In the genomic region with DNA sequence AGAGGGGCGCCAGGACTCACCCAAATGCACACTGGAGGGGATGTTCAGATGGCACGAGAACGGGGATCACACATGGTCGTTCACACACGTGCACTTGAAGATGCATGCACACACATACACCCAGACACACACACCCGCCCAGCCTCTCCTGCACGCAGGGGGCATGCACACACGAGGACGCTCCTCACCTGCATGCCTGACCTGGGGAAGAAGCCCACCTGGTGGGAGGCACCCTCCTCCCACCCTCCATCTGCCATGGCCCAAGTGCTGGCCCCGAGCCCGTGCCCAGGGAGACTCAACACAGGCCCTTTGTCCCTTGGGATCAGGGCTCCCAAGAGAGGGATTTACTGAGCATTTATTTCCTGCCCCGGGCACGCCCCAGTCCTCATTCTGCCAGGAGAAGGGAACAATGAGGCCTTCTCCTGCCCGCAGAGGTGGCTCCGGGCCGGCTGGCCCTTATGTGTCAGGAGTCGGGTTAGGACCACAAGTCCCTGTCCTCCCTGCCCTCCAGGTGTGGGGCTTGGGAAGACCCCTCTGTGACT, we compare ENCODE assay signal across 1 cellular context.
TF ChIP-seq lines count a peak whose summit lies in the region.

No MANE protein-coding gene starts in this region.

TF ChIP-seq in HepG2, 621 proteins besides CTCF, POLR2A, EP300 and RAD21:
- TF ChIP-seq, protein P1, sequence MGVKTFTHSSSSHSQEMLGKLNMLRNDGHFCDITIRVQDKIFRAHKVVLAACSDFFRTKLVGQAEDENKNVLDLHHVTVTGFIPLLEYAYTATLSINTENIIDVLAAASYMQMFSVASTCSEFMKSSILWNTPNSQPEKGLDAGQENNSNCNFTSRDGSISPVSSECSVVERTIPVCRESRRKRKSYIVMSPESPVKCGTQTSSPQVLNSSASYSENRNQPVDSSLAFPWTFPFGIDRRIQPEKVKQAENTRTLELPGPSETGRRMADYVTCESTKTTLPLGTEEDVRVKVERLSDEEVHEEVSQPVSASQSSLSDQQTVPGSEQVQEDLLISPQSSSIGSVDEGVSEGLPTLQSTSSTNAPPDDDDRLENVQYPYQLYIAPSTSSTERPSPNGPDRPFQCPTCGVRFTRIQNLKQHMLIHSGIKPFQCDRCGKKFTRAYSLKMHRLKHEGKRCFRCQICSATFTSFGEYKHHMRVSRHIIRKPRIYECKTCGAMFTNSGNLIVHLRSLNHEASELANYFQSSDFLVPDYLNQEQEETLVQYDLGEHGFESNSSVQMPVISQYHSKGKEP (CRISPR knock-in tag; IDR thresholded peaks at IDR 0.05), result no peak
- no peak for TF ChIP-seq SP140L (CRISPR knock-in tag; IDR thresholded peaks at IDR 0.05; ENCODE audit: borderline replicate concordance)
- TF ChIP-seq ZNF296 (CRISPR knock-in tag; conservative IDR thresholded peaks at IDR 0.05), result no peak
- TF ChIP-seq, protein P2, sequence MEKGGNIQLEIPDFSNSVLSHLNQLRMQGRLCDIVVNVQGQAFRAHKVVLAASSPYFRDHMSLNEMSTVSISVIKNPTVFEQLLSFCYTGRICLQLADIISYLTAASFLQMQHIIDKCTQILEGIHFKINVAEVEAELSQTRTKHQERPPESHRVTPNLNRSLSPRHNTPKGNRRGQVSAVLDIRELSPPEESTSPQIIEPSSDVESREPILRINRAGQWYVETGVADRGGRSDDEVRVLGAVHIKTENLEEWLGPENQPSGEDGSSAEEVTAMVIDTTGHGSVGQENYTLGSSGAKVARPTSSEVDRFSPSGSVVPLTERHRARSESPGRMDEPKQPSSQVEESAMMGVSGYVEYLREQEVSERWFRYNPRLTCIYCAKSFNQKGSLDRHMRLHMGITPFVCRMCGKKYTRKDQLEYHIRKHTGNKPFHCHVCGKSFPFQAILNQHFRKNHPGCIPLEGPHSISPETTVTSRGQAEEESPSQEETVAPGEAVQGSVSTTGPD (CRISPR knock-in tag; IDR thresholded peaks at IDR 0.05), result no peak
- no peak for TF ChIP-seq RARA (CRISPR knock-in tag; IDR thresholded peaks at IDR 0.05)
- TF ChIP-seq ZNF33B (CRISPR knock-in tag; IDR thresholded peaks at IDR 0.05), result no peak
- no peak for TF ChIP-seq SSRP1 (CRISPR knock-in tag; IDR thresholded peaks at IDR 0.05)
- no peak for TF ChIP-seq FOSL2 (CRISPR knock-in tag; IDR thresholded peaks at IDR 0.05)
- 0 out of 2 replicates have a peak, but pooled peaks have one; percentile 39 for TF ChIP-seq ZNF30 (CRISPR knock-in tag; IDR thresholded peaks at IDR 0.05)
- TF ChIP-seq, protein P3, sequence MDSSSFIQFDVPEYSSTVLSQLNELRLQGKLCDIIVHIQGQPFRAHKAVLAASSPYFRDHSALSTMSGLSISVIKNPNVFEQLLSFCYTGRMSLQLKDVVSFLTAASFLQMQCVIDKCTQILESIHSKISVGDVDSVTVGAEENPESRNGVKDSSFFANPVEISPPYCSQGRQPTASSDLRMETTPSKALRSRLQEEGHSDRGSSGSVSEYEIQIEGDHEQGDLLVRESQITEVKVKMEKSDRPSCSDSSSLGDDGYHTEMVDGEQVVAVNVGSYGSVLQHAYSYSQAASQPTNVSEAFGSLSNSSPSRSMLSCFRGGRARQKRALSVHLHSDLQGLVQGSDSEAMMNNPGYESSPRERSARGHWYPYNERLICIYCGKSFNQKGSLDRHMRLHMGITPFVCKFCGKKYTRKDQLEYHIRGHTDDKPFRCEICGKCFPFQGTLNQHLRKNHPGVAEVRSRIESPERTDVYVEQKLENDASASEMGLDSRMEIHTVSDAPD (CRISPR knock-in tag; IDR thresholded peaks at IDR 0.05), result no peak
- no peak for TF ChIP-seq PTBP1 (IDR thresholded peaks at IDR 0.05; ENCODE audit: low read depth, low read length, poor library complexity, severe bottlenecking)
- TF ChIP-seq, protein P4, sequence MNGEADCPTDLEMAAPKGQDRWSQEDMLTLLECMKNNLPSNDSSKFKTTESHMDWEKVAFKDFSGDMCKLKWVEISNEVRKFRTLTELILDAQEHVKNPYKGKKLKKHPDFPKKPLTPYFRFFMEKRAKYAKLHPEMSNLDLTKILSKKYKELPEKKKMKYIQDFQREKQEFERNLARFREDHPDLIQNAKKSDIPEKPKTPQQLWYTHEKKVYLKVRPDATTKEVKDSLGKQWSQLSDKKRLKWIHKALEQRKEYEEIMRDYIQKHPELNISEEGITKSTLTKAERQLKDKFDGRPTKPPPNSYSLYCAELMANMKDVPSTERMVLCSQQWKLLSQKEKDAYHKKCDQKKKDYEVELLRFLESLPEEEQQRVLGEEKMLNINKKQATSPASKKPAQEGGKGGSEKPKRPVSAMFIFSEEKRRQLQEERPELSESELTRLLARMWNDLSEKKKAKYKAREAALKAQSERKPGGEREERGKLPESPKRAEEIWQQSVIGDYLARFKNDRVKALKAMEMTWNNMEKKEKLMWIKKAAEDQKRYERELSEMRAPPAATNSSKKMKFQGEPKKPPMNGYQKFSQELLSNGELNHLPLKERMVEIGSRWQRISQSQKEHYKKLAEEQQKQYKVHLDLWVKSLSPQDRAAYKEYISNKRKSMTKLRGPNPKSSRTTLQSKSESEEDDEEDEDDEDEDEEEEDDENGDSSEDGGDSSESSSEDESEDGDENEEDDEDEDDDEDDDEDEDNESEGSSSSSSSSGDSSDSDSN (CRISPR knock-in tag; IDR thresholded peaks at IDR 0.05), result 0 out of 2 replicates have a peak, but pooled peaks have one; percentile 39
- no peak for TF ChIP-seq NFE2L2 (IDR thresholded peaks at IDR 0.05; ENCODE audit: low read length)
- TF ChIP-seq ZNF660 (CRISPR knock-in tag; IDR thresholded peaks at IDR 0.05; ENCODE audit: borderline replicate concordance, low read depth), result no peak
